Comparison of ENCODE assay signal across 8 cellular contexts in the genomic region with DNA sequence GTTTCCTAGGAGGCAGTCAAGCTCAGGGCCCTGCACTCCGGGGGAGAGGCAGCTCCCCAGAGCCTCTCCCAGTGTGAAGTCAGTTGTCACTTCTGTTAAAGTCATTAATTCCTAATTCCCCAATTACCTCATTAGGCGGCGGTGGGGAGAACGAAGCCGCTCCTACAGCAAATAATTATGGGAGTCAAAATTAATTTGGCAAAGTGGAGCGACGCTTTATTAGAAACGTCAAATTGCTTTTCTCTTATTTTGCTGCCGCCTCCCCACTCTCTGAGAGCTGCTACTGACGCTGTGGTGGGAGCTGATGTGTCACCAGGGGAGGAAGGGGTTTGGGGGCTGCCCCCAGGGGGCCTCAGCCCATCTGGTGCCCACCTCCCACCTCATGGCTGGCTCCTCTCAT. TPM values are rescaled to one million over a fixed set of nuclear protein-coding genes. Genes with fewer than 3 reads are reported as not detected.
"Had no signal": no experiment of that assay in that cellular context is flagged by ENCODE, and none has a peak within 500 bp of the region (broad histone marks: within the 10 kb centered on the region; RNA-seq: fewer than 3 reads in every experiment).

No MANE protein-coding gene starts in this region.

- H3K9ac ChIP-seq: GM23248 had no signal

- H3K4me3 Mint-ChIP-seq: H9 had no signal

- H3K27ac ChIP-seq: GM23248 had no signal

- H3K4me3 ChIP-seq: GM23248, K562 had no signal

- ATAC-seq: K562 had no signal

- DNase-seq: GM23248, GOT3, H9, HCEC 1CT, IMR-90, KG1 had no signal

RNA-seq across cellular contexts. Expression of gene SLC22A12, which starts 41.6 kb away (rescaled TPM):
- total RNA-seq: GM23248, H9, HT-29, IMR-90, K562 had no signal
